Comparison of ENCODE assay signal across 12 cellular contexts in the genomic region with DNA sequence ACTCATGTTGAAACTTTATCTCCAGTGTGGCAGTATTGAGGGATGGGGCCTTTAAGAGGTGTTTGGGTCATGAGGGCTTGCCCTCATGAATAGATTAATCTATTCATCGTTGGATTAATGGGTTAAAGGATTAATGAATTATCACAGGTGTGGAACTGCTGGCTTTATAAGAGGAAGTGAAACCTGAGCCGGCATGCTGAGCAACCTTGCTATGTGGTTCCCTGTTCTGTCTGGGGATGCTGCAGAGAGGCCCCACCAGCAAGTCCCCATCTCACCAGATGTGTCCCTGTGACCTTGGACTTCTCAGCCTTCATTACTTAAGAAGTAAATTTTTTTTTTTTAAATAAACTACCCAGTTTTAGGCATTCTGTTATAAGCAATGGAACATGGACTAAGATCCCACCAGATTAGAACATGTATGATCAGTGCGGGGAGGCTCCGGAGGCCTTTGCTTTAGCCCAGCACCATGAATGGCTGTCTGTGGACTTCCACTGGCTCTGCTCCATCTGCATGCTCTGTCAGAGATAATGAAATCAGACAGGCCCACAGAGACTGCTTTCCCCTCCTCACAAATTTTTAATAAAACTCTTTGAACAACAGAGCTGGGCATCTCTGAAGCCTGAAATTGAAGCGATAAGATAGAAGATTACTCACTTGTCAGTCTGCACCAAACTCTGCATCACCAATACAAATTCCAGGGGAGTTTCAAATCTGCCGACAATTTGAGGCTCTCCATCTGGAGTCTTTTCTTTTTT.
DNase-seq lines count a peak whose midpoint lies in the region; ATAC-seq, FAIRE-seq and TF ChIP-seq lines count a peak whose summit lies in the region.
"Had no signal": no experiment of that assay in that cellular context is flagged by ENCODE, and none has a peak within 500 bp of the region (broad histone marks: within the 10 kb centered on the region; RNA-seq: fewer than 3 reads in every experiment).

No MANE protein-coding gene starts in this region.

- H3K9me3 ChIP-seq in GM12878 (replicated peaks; ENCODE audit: control insufficient read depth, insufficient read depth, low read length) (no peaks in the 10 kb centered on the region; the same call in 2 of the 3 replicates), BE2C (no peaks in the 10 kb centered on the region)
- H3K9me3 ChIP-seq: SJSA1 had no signal

- H3K27me3 ChIP-seq in GM12878 (replicated peaks in 1 of 2; ENCODE audit: control insufficient read depth in 2 of 2, insufficient read depth in 2 of 2, low read length in 1 of 2), result no peaks in the 10 kb centered on the region
- no peaks in the 10 kb centered on the region for H3K27me3 ChIP-seq in BE2C
- H3K27me3 ChIP-seq: SJSA1 had no signal

- DNase-seq in GM12878 (ENCODE audit: low read depth, low spot score), result peak; percentile 42
- no peak for DNase-seq in GOT3 (lab: John Stamatoyannopoulos, UW)
- no peak for DNase-seq in NCI-H2081 (lab: John Stamatoyannopoulos, UW)
- DNase-seq in ACHN, result no peak
- no peak for DNase-seq in BE2C
- DNase-seq: left cardiac atrium had no signal

- no peak for TF ChIP-seq RAD21 in GM12878 (IDR thresholded peaks at IDR 0.05; ENCODE audit: insufficient read depth, low read depth, low read length)

- H3K4me3 ChIP-seq in GM12878 (no peak overlapping the region), BE2C (ENCODE audit: low read depth, low read length) (no peak overlapping the region)
- H3K4me3 ChIP-seq: SJSA1, skin epidermis had no signal

- no peaks in the 10 kb centered on the region for H3K79me2 ChIP-seq in GM12878 (ENCODE audit: control insufficient read depth, insufficient read depth, low read length)

- 66% methylated on average over 6 of the region's 6 CpGs for WGBS in GM12878 (ENCODE audit: insufficient coverage, insufficient replicate concordance, low lambda C conversion rate, missing lambda C conversion rate)

- intact Hi-C loops in GM12878 (cut with micrococcal nuclease; ENCODE audit: unreplicated experiment), result loop anchor here (5.0 kb wide), 1 partner anchor 61 kb away; no protein-coding TSS in a partner anchor

- H3K9ac ChIP-seq in GM12878 (ENCODE audit: control insufficient read depth, insufficient read depth, low read length), result no peak overlapping the region

- SMC1A ChIA-PET in GM12878 (lab: Charles Lee; ENCODE audit: uncharacterized antibody, unreplicated experiment), result no interaction called here

- TF ChIP-seq EP300 in GM12878 (IDR thresholded peaks at IDR 0.05; ENCODE audit: borderline replicate concordance in 1 of 2, control insufficient read depth in 1 of 2, low read depth in 2 of 2, low read length in 2 of 2), result peak in 1 of 2 experiments; percentile 13; a peak in 1 of 4 replicates

- in situ Hi-C loops in GM12878 (cut with MboI), result no loop called here
- in situ Hi-C loops in ACHN (cut with HindIII; ENCODE audit: low pct_ligation_motif_present, low pct_unique_long_range_greater_than_20kb, low sequenced_read_pairs), result no loop called here

- H3K36me3 ChIP-seq in GM12878 (ENCODE audit: control insufficient read depth in 2 of 2, insufficient read depth in 2 of 2, low read length in 1 of 2) (no peaks in the 10 kb centered on the region), BE2C (no peaks in the 10 kb centered on the region)
- H3K36me3 ChIP-seq: SJSA1 had no signal

- peak; percentile 72 for FAIRE-seq in GM12878 (lab: Jason Lieb, UNC)
- FAIRE-seq: endometrium had no signal

- H3K4me2 ChIP-seq in GM12878 (ENCODE audit: control insufficient read depth, insufficient read depth), result no peak overlapping the region

- CTCF ChIA-PET in GM12878 (lab: Yijun Ruan, JAX), result no interaction called here

- no peak overlapping the region for H2AFZ ChIP-seq in GM12878 (ENCODE audit: control insufficient read depth, low read depth, low read length)

- H3K4me1 ChIP-seq in GM12878 (ENCODE audit: control insufficient read depth, insufficient read depth, low read length), result peaks cover 20% of the 10 kb centered on the region; the same call in 1 of the 2 replicates
- no peaks in the 10 kb centered on the region for H3K4me1 ChIP-seq in BE2C
- H3K4me1 ChIP-seq: SJSA1 had no signal

- no peak for TF ChIP-seq POLR2A in GM12878 (IDR thresholded peaks at IDR 0.05; ENCODE audit: low read depth, low read length)

- ATAC-seq in GM18519 (IDR thresholded peaks at IDR 0.05; ENCODE audit: low FRiP score, unreplicated experiment), result peak; percentile 95
- ATAC-seq in GM21447 (IDR thresholded peaks at IDR 0.05; ENCODE audit: unreplicated experiment), result peak; percentile 99
- peak; percentile 98 for ATAC-seq in HG03196 (IDR thresholded peaks at IDR 0.05; ENCODE audit: unreplicated experiment)
- ATAC-seq in GM12878, result peak; percentile 99

- no peak overlapping the region for H3K27ac ChIP-seq in GM12878 (ENCODE audit: control insufficient read depth, insufficient read depth)
- H3K27ac ChIP-seq: SJSA1, skin epidermis had no signal

- TF ChIP-seq CTCF in GM12878 (IDR thresholded peaks at IDR 0.05 in 2 of 3, conservative IDR thresholded peaks at IDR 0.05 in 1 of 3; ENCODE audit: control insufficient read depth in 2 of 3, extremely low read depth in 1 of 3, insufficient read depth in 1 of 3, low read depth in 3 of 3, low read length in 3 of 3) (no peak), BE2C (IDR thresholded peaks at IDR 0.05; ENCODE audit: low read depth, low read length) (no peak)

- no TSS peak for BruUV-seq in GM12878 (replicated peaks; lab: Mats Ljungman, UMichigan)

- POLR2A ChIA-PET in GM12878 (lab: Charles Lee), result no interaction called here

- RAD21 ChIA-PET in GM12878 (lab: Charles Lee; ENCODE audit: unreplicated experiment), result no interaction called here

- no peaks in the 10 kb centered on the region for H4K20me1 ChIP-seq in GM12878 (ENCODE audit: control insufficient read depth, insufficient read depth)

TF ChIP-seq in GM12878, 131 proteins besides CTCF, POLR2A, EP300 and RAD21 (continues in another document):
- TF ChIP-seq SREBF1 (IDR thresholded peaks at IDR 0.05; ENCODE audit: low read length) (no peak), MTA2 (IDR thresholded peaks at IDR 0.05; ENCODE audit: low read depth) (peak; percentile 41; the same call in 1 of the 2 replicates), HDAC2 (IDR thresholded peaks at IDR 0.05) (no peak), SRF (IDR thresholded peaks at IDR 0.05; ENCODE audit: low read depth in 2 of 2, low read length in 2 of 2) (0 out of 4 replicates have a peak, but pooled peaks of 1 of the 2 experiments have one; percentile 13), RELA (IDR thresholded peaks at IDR 0.05; ENCODE audit: borderline replicate concordance, partially characterized antibody) (no peak), RFX5 (IDR thresholded peaks at IDR 0.05; ENCODE audit: low read depth, low read length) (no peak), CREB1 (IDR thresholded peaks at IDR 0.05; ENCODE audit: low read depth) (no peak), SREBF2 (IDR thresholded peaks at IDR 0.05; ENCODE audit: low read length) (no peak), RUNX3 (IDR thresholded peaks at IDR 0.05; ENCODE audit: low read length) (peak; percentile 66), PAX5 (IDR thresholded peaks at IDR 0.05; ENCODE audit: borderline replicate concordance, low read depth, low read length) (no peak), TCF12 (IDR thresholded peaks at IDR 0.05; ENCODE audit: low read depth, low read length) (peak; percentile 87)
- TF ChIP-seq, protein P1, sequence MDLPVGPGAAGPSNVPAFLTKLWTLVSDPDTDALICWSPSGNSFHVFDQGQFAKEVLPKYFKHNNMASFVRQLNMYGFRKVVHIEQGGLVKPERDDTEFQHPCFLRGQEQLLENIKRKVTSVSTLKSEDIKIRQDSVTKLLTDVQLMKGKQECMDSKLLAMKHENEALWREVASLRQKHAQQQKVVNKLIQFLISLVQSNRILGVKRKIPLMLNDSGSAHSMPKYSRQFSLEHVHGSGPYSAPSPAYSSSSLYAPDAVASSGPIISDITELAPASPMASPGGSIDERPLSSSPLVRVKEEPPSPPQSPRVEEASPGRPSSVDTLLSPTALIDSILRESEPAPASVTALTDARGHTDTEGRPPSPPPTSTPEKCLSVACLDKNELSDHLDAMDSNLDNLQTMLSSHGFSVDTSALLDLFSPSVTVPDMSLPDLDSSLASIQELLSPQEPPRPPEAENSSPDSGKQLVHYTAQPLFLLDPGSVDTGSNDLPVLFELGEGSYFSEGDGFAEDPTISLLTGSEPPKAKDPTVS (IDR thresholded peaks at IDR 0.05; ENCODE audit: low read depth, low read length), result no peak
- TF ChIP-seq, protein P2, sequence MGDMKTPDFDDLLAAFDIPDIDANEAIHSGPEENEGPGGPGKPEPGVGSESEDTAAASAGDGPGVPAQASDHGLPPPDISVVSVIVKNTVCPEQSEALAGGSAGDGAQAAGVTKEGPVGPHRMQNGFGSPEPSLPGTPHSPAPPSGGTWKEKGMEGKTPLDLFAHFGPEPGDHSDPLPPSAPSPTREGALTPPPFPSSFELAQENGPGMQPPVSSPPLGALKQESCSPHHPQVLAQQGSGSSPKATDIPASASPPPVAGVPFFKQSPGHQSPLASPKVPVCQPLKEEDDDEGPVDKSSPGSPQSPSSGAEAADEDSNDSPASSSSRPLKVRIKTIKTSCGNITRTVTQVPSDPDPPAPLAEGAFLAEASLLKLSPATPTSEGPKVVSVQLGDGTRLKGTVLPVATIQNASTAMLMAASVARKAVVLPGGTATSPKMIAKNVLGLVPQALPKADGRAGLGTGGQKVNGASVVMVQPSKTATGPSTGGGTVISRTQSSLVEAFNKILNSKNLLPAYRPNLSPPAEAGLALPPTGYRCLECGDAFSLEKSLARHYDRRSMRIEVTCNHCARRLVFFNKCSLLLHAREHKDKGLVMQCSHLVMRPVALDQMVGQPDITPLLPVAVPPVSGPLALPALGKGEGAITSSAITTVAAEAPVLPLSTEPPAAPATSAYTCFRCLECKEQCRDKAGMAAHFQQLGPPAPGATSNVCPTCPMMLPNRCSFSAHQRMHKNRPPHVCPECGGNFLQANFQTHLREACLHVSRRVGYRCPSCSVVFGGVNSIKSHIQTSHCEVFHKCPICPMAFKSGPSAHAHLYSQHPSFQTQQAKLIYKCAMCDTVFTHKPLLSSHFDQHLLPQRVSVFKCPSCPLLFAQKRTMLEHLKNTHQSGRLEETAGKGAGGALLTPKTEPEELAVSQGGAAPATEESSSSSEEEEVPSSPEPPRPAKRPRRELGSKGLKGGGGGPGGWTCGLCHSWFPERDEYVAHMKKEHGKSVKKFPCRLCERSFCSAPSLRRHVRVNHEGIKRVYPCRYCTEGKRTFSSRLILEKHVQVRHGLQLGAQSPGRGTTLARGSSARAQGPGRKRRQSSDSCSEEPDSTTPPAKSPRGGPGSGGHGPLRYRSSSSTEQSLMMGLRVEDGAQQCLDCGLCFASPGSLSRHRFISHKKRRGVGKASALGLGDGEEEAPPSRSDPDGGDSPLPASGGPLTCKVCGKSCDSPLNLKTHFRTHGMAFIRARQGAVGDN (IDR thresholded peaks at IDR 0.05), result no peak
